2 cellular contexts compared by ENCODE assay signal in genomic region chr10:61758440-61758839, GRCh38.
TF ChIP-seq lines count a peak whose summit lies in the region.

No MANE protein-coding gene starts in this region.

TF ChIP-seq in HEK293, 187 proteins besides CTCF, POLR2A, EP300 and RAD21 (continued from another document):
- TF ChIP-seq ZNF157 (tag by site-specific recombination; IDR thresholded peaks at IDR 0.05) = no peak
- no peak for TF ChIP-seq KLF7 (tag by site-specific recombination; IDR thresholded peaks at IDR 0.05; ENCODE audit: borderline replicate concordance)
- no peak for TF ChIP-seq ZBTB1 (tag by site-specific recombination; IDR thresholded peaks at IDR 0.05)
- TF ChIP-seq ZBTB17 (tag by site-specific recombination; IDR thresholded peaks at IDR 0.05) = no peak
- peak; percentile 66 for TF ChIP-seq ATF2 (tag by site-specific recombination; IDR thresholded peaks at IDR 0.05; ENCODE audit: low read depth)
- peak; percentile 38; the same call in 1 of the 2 replicates for TF ChIP-seq ZNF366 (tag by site-specific recombination; conservative IDR thresholded peaks at IDR 0.05)
- no peak for TF ChIP-seq ZNF660 (tag by site-specific recombination; IDR thresholded peaks at IDR 0.05)
- TF ChIP-seq ZNF398 (tag by site-specific recombination; IDR thresholded peaks at IDR 0.05) = no peak
- TF ChIP-seq ZBTB21 (tag by site-specific recombination; IDR thresholded peaks at IDR 0.05) = no peak
- 0 out of 2 replicates have a peak, but pooled peaks have one; percentile 17 for TF ChIP-seq ZNF629 (tag by site-specific recombination; IDR thresholded peaks at IDR 0.05)
- no peak for TF ChIP-seq HOXD13 (CRISPR knock-in tag; IDR thresholded peaks at IDR 0.05; ENCODE audit: borderline replicate concordance)
- no peak for TF ChIP-seq ZBTB6 (tag by site-specific recombination; IDR thresholded peaks at IDR 0.05)
- TF ChIP-seq HIC1 (tag by site-specific recombination; IDR thresholded peaks at IDR 0.05) = 0 out of 2 replicates have a peak, but pooled peaks have one; percentile 31
- no peak for TF ChIP-seq MYNN (tag by site-specific recombination; IDR thresholded peaks at IDR 0.05; ENCODE audit: borderline replicate concordance)
- TF ChIP-seq ZNF16 (tag by site-specific recombination; IDR thresholded peaks at IDR 0.05; ENCODE audit: low read depth) = no peak
- no peak for TF ChIP-seq ZNF473 (tag by site-specific recombination; IDR thresholded peaks at IDR 0.05)
- no peak for TF ChIP-seq ZEB2 (tag by site-specific recombination; IDR thresholded peaks at IDR 0.05)
- TF ChIP-seq GFI1B (tag by site-specific recombination; IDR thresholded peaks at IDR 0.05) = no peak
- no peak for TF ChIP-seq IKZF3 (tag by site-specific recombination; IDR thresholded peaks at IDR 0.05)

TF ChIP-seq in SK-N-SH treated with all-trans-retinoic acid at 6 μM for 48 hours, 23 proteins besides CTCF, POLR2A, EP300 and RAD21 (continued from another document):
- TF ChIP-seq CREB5 (CRISPR knock-in tag; IDR thresholded peaks at IDR 0.05; ENCODE audit: low read depth) (peak; percentile 96), GLIS3 (CRISPR knock-in tag; IDR thresholded peaks at IDR 0.05) (no peak), TCF4 (CRISPR knock-in tag; IDR thresholded peaks at IDR 0.05; ENCODE audit: borderline replicate concordance) (no peak), ZNF8 (CRISPR knock-in tag; IDR thresholded peaks at IDR 0.05) (no peak), TOX (CRISPR knock-in tag; IDR thresholded peaks at IDR 0.05; ENCODE audit: borderline replicate concordance) (peak; percentile 74; the same call in 1 of the 2 replicates), ZFP30 (CRISPR knock-in tag; IDR thresholded peaks at IDR 0.05) (no peak)
